Comparison of ENCODE assay signal across 8 cellular contexts in genomic region chr6:110233769-110234374, GRCh38. TPM values are rescaled to one million over a fixed set of nuclear protein-coding genes. Genes with fewer than 3 reads are reported as not detected.
DNase-seq lines count a peak whose midpoint lies in the region; ATAC-seq, FAIRE-seq and TF ChIP-seq lines count a peak whose summit lies in the region.

No MANE protein-coding gene starts in this region.

- H3K4me3 ChIP-seq in right atrium auricular region (no peak overlapping the region), small intestine (ENCODE audit: low read depth in 1 of 2, low read length in 2 of 2) (no peak overlapping the region), psoas muscle (no peak overlapping the region)

- H3K4me1 Mint-ChIP-seq in activated CD8-positive, alpha-beta T cell treated with anti-CD3 and anti-CD28 coated beads, Interleukin-2, amount 10 ng/mL, durations not matched to agents 7 days and 5 days (ENCODE audit: low read depth) = peaks cover 7% of the 10 kb centered on the region

- POLR2A ChIA-PET in activated CD8-positive, alpha-beta T cell treated with anti-CD3 and anti-CD28 coated beads, Interleukin-2, amount 10 ng/mL, durations not matched to agents 7 days and 5 days (lab: Charles Lee) = interaction anchor here (0.6 kb wide), 1 partner anchor 104 kb away, joined by 3 read pairs; no protein-coding TSS in a partner anchor

- no peaks in the 10 kb centered on the region for H3K27me3 Mint-ChIP-seq in activated CD8-positive, alpha-beta T cell treated with anti-CD3 and anti-CD28 coated beads, Interleukin-2, amount 10 ng/mL, durations not matched to agents 7 days and 5 days (ENCODE audit: low read depth)

- intact Hi-C loops in Right ventricle myocardium superior (cut with DNase I) (no loop called here), psoas muscle (cut with DNase I) (no loop called here)

- H3K9me3 Mint-ChIP-seq in activated CD8-positive, alpha-beta T cell treated with anti-CD3 and anti-CD28 coated beads, Interleukin-2, amount 10 ng/mL, durations not matched to agents 7 days and 5 days (ENCODE audit: insufficient read depth) = no peaks in the 10 kb centered on the region

- H3K9me3 ChIP-seq in right atrium auricular region (no peaks in the 10 kb centered on the region), small intestine (ENCODE audit: control insufficient read depth, low read depth) (no peaks in the 10 kb centered on the region), psoas muscle (no peaks in the 10 kb centered on the region)

- H3K4me3 Mint-ChIP-seq in activated CD8-positive, alpha-beta T cell treated with anti-CD3 and anti-CD28 coated beads, Interleukin-2, amount 10 ng/mL, durations not matched to agents 7 days and 5 days = no peak overlapping the region

- no peak for TF ChIP-seq CTCF in right atrium auricular region (IDR thresholded peaks at IDR 0.05)
- no peak for TF ChIP-seq CTCF in psoas muscle (IDR thresholded peaks at IDR 0.05)

- CTCF ChIA-PET in activated CD8-positive, alpha-beta T cell treated with anti-CD3 and anti-CD28 coated beads, Interleukin-2, amount 10 ng/mL, durations not matched to agents 7 days and 5 days (lab: Charles Lee) = interaction anchor here (1.1 to 1.7 kb wide), 3 partner anchors 55 to 194 kb away, joined by 3 to 5 read pairs (median 3); no protein-coding TSS in a partner anchor

- H3K36me3 ChIP-seq in right atrium auricular region (peaks cover 6% of the 10 kb centered on the region), small intestine (ENCODE audit: control insufficient read depth in 2 of 2, insufficient read depth in 2 of 2, low read length in 2 of 2) (peaks cover 0 to 3% of the 10 kb centered on the region in 2 donors), psoas muscle (ENCODE audit: insufficient read depth in 1 of 2, low read depth in 1 of 2) (peaks cover 0 to 14% of the 10 kb centered on the region in 2 donors)

- H3K4me1 ChIP-seq in right atrium auricular region = no peaks in the 10 kb centered on the region
- no peaks in the 10 kb centered on the region for H3K4me1 ChIP-seq in small intestine (ENCODE audit: control insufficient read depth in 2 of 2, insufficient read depth in 1 of 2, low read depth in 1 of 2, low read length in 1 of 2)
- no peaks in the 10 kb centered on the region for H3K4me1 ChIP-seq in psoas muscle

- no peak overlapping the region for H3K27ac Mint-ChIP-seq in activated CD8-positive, alpha-beta T cell treated with anti-CD3 and anti-CD28 coated beads, Interleukin-2, amount 10 ng/mL, durations not matched to agents 7 days and 5 days

- no peak for FAIRE-seq in small intestine (lab: Jason Lieb, UNC)

- peak; percentile 74 for ATAC-seq in Right ventricle myocardium superior (ENCODE audit: poor library complexity)
- ATAC-seq in HG03060 (IDR thresholded peaks at IDR 0.05; ENCODE audit: low read depth, unreplicated experiment) = peak; percentile 80
- peak; percentile 94 for ATAC-seq in activated CD8-positive, alpha-beta T cell treated with anti-CD3 and anti-CD28 coated beads, Interleukin-2, amount 10 ng/mL, durations not matched to agents 7 days and 5 days
- ATAC-seq in psoas muscle = no peak

- 88 to 98% (median 94%) methylated on average over 2 of the region's 2 CpGs for WGBS in small intestine, 3 donors
- 86 to 94% (median 90%) methylated on average over 2 of the region's 2 CpGs for WGBS in psoas muscle, 3 donors

- DNase-seq in Right ventricle myocardium superior (no peak), right atrium auricular region (ENCODE audit: low spot score) (no peak), small intestine (peak; percentile 29), NCI-H146 (lab: John Stamatoyannopoulos, UW) (no peak), DMS79 treated with DMSO at 0.1 percent for 48 hours (lab: John Stamatoyannopoulos, UW) (no peak), psoas muscle (no peak)
- DNase-seq in activated CD8-positive, alpha-beta T cell treated with anti-CD3 and anti-CD28 coated beads, Interleukin-2, amount 10 ng/mL, durations not matched to agents 7 days and 5 days = peak; percentile 25

- H3K27ac ChIP-seq in right atrium auricular region (no peak overlapping the region), small intestine (ENCODE audit: low read depth in 1 of 2, low read length in 1 of 2) (no peak overlapping the region), psoas muscle (no peak overlapping the region)

- H3K27me3 ChIP-seq in right atrium auricular region (no peaks in the 10 kb centered on the region), small intestine (ENCODE audit: control insufficient read depth in 2 of 2, insufficient read depth in 2 of 2, low read length in 2 of 2) (no peaks in the 10 kb centered on the region), psoas muscle (ENCODE audit: insufficient read depth in 3 of 3, low read length in 2 of 3) (no peaks in the 10 kb centered on the region)

- H3K36me3 Mint-ChIP-seq in activated CD8-positive, alpha-beta T cell treated with anti-CD3 and anti-CD28 coated beads, Interleukin-2, amount 10 ng/mL, durations not matched to agents 7 days and 5 days (ENCODE audit: low read depth) = peaks cover 29% of the 10 kb centered on the region

RNA-seq across cellular contexts. Expression of gene CDC40, which starts 53.6 kb away (rescaled TPM):
- total RNA-seq in Right ventricle myocardium superior = 15.0 TPM
- 10 to 100 TPM in 1 of 2 donors, 1 to 10 TPM in 1; 9.9 to 10.1 TPM for total RNA-seq in right atrium auricular region
- total RNA-seq in activated CD8-positive, alpha-beta T cell treated with anti-CD3 and anti-CD28 coated beads, Interleukin-2, amount 10 ng/mL, durations not matched to agents 7 days and 5 days = 10 to 100 TPM; 25.9 to 27.0 TPM
- polyA plus RNA-seq in small intestine = 10 to 100 TPM in 2 of 3 donors, 1 to 10 TPM in 1; 8.9 to 15.2 (median 11.3) TPM
- total RNA-seq in psoas muscle = 10 to 100 TPM in 3 of 4 donors, 1 to 10 TPM in 1; 8.5 to 18.9 (median 14.1) TPM
- polyA plus RNA-seq in psoas muscle = 10 to 100 TPM in 2 of 3 donors, 1 to 10 TPM in 1; 9.8 to 27.7 (median 13.7) TPM

RNA-seq across cellular contexts. Expression of gene WASF1, which starts 54.4 kb away (rescaled TPM):
- total RNA-seq in Right ventricle myocardium superior = 1.2 TPM
- 1 to 10 TPM; 3.5 to 4.8 TPM for total RNA-seq in right atrium auricular region
- under 1 TPM; 0.50 to 0.76 TPM for total RNA-seq in activated CD8-positive, alpha-beta T cell treated with anti-CD3 and anti-CD28 coated beads, Interleukin-2, amount 10 ng/mL, durations not matched to agents 7 days and 5 days
- 1 to 10 TPM in 2 of 3 donors, under 1 TPM in 1; 0.89 to 4.7 (median 1.1) TPM for polyA plus RNA-seq in small intestine
- 1 to 10 TPM in 1 of 4 donors, under 1 TPM in 3; 0.47 to 1.1 (median 0.81) TPM for total RNA-seq in psoas muscle
- polyA plus RNA-seq in psoas muscle = 1 to 10 TPM in 2 of 3 donors, under 1 TPM in 1; 0.90 to 5.3 (median 2.3) TPM

Comparison
In these comparisons a context has a peak if more than half of its experiments do, and no peak if none do; other contexts are left out.
1. ATAC-seq: peak in Right ventricle myocardium superior (single experiment), HG03060 (single experiment) and activated CD8-positive, alpha-beta T cell treated with anti-CD3 and anti-CD28 coated beads, Interleukin-2, amount 10 ng/mL, durations not matched to agents 7 days and 5 days (single experiment); none in psoas muscle (0 of 4).
2. DNase-seq: peak in activated CD8-positive, alpha-beta T cell treated with anti-CD3 and anti-CD28 coated beads, Interleukin-2, amount 10 ng/mL, durations not matched to agents 7 days and 5 days (single experiment) and small intestine (single experiment); none in Right ventricle myocardium superior (single experiment), right atrium auricular region (single experiment), NCI-H146 (single experiment), DMS79 treated with DMSO at 0.1 percent for 48 hours (single experiment) and psoas muscle (0 of 2).